ENCODE assay signal across 17 cellular contexts in the genomic region with DNA sequence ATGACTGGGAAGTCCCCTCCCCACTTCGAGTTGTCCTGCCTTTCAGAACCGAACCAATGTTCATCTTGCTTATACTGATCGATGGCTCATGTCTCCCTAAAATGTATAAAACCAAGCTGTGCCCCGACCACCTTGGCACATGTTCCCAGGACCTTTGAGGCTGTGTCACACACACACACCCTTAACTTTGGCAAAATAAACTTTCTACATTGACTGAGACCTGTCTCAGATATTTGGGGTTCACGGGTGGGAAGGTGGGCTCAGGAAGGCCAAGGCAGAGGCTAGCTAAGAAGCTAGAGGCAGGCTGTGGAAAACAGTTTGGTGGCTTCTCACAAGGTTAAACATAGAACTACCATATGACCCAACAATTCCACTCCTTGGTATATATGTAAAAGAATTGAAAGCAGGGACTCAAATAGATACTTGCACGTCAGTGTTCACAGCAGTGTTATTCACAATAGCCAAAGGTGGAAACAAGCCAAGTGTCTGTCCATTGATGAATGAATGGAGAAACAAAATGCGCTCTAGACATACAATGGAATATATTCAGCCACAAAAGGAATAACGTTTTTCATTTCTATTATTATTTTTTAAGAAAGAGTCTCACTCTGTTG. TPM values are rescaled to one million over a fixed set of nuclear protein-coding genes. Genes with fewer than 3 reads are reported as not detected.
DNase-seq lines count a peak whose midpoint lies in the region; ATAC-seq and TF ChIP-seq lines count a peak whose summit lies in the region.
"Had no signal": no experiment of that assay in that cellular context is flagged by ENCODE, and none has a peak within 500 bp of the region (broad histone marks: within the 10 kb centered on the region; RNA-seq: fewer than 3 reads in every experiment).

No MANE protein-coding gene starts in this region.

- H3K4me3 Mint-ChIP-seq in activated naive CD8-positive, alpha-beta T cell treated with anti-CD3 and anti-CD28 coated beads, Interleukin-2, amount 50 U/mL, for 24 hours = no peak overlapping the region
- H3K4me3 Mint-ChIP-seq: activated CD4-positive, alpha-beta T cell treated with anti-CD3 and anti-CD28 coated beads, Interleukin-2, amount 10 ng/mL, durations not matched to agents 7 days and 5 days; neural crest cell had no signal

- TF ChIP-seq CTCF in GM12865 (IDR thresholded peaks at IDR 0.05; ENCODE audit: insufficient read depth, low read depth, low read length, missing control alignments) = no peak

- intact Hi-C loops in sciatic nerve (cut with DNase I) = no loop called here

- ATAC-seq in GM18861 (IDR thresholded peaks at IDR 0.05; ENCODE audit: unreplicated experiment) = peak; percentile 74
- ATAC-seq in HG02870 (IDR thresholded peaks at IDR 0.05; ENCODE audit: unreplicated experiment) = peak; percentile 63
- ATAC-seq in activated naive CD8-positive, alpha-beta T cell treated with anti-CD3 and anti-CD28 coated beads, Interleukin-2, amount 50 U/mL, for 24 hours = peak; percentile 81
- no peak for ATAC-seq in GM21526 (IDR thresholded peaks at IDR 0.05; ENCODE audit: low FRiP score, unreplicated experiment)
- no peak for ATAC-seq in sciatic nerve
- no peak for ATAC-seq in HG02981 (IDR thresholded peaks at IDR 0.05; ENCODE audit: unreplicated experiment)
- ATAC-seq: left lobe of liver, right lobe of liver had no signal

- no peaks in the 10 kb centered on the region for H3K9me3 Mint-ChIP-seq in activated naive CD8-positive, alpha-beta T cell treated with anti-CD3 and anti-CD28 coated beads, Interleukin-2, amount 50 U/mL, for 24 hours
- H3K9me3 Mint-ChIP-seq: activated CD4-positive, alpha-beta T cell treated with anti-CD3 and anti-CD28 coated beads, Interleukin-2, amount 10 ng/mL, durations not matched to agents 7 days and 5 days; neural crest cell had no signal

- H3K27me3 Mint-ChIP-seq in activated naive CD8-positive, alpha-beta T cell treated with anti-CD3 and anti-CD28 coated beads, Interleukin-2, amount 50 U/mL, for 24 hours = peaks cover 5% of the 10 kb centered on the region

- DNase-seq in GM12865 (ENCODE audit: low read depth) (peak; percentile 60), sciatic nerve (ENCODE audit: low spot score) (no peak), NCI-H1694 (lab: John Stamatoyannopoulos, UW) (no peak)
- no peak for DNase-seq in activated naive CD8-positive, alpha-beta T cell treated with anti-CD3 and anti-CD28 coated beads, Interleukin-2, amount 50 U/mL, for 24 hours
- DNase-seq: activated CD4-positive, alpha-beta T cell treated with anti-CD3 and anti-CD28 coated beads, Interleukin-2, amount 10 ng/mL, durations not matched to agents 7 days and 5 days; amniotic stem cell; GM23248; NCI-H446 treated with DMSO at 0.1 percent for 48 hours had no signal

- H3K36me3 Mint-ChIP-seq in activated naive CD8-positive, alpha-beta T cell treated with anti-CD3 and anti-CD28 coated beads, Interleukin-2, amount 50 U/mL, for 24 hours (ENCODE audit: low read depth) = no peaks in the 10 kb centered on the region

- peaks cover 76% of the 10 kb centered on the region for H3K4me1 Mint-ChIP-seq in activated naive CD8-positive, alpha-beta T cell treated with anti-CD3 and anti-CD28 coated beads, Interleukin-2, amount 50 U/mL, for 24 hours

- H3K4me3 ChIP-seq in GM12865 (ENCODE audit: low read depth, low read length) = no peak overlapping the region
- H3K4me3 ChIP-seq: BLaER1, GM23248, right lobe of liver had no signal

- H3K27ac Mint-ChIP-seq in activated naive CD8-positive, alpha-beta T cell treated with anti-CD3 and anti-CD28 coated beads, Interleukin-2, amount 50 U/mL, for 24 hours = peak overlapping the region; percentile 92
- H3K27ac Mint-ChIP-seq: activated CD4-positive, alpha-beta T cell treated with anti-CD3 and anti-CD28 coated beads, Interleukin-2, amount 10 ng/mL, durations not matched to agents 7 days and 5 days had no signal

RNA-seq across cellular contexts. Expression of a gene that starts 15.4 kb away (rescaled TPM):
- total RNA-seq in sciatic nerve = 7.6 TPM
- total RNA-seq: Daoy, GM23248, neural crest cell had no signal

Comparison
In these comparisons a context has a peak if more than half of its experiments do, and no peak if none do; other contexts are left out.
1. ATAC-seq: peak in GM18861 (single experiment), HG02870 (single experiment) and activated naive CD8-positive, alpha-beta T cell treated with anti-CD3 and anti-CD28 coated beads, Interleukin-2, amount 50 U/mL, for 24 hours (single experiment); none in GM21526 (single experiment), sciatic nerve (single experiment) and HG02981 (single experiment).